25 cellular contexts compared by ENCODE assay signal in genomic region chr1:47385020-47385419, GRCh38. TPM values are rescaled to one million over a fixed set of nuclear protein-coding genes. Genes with fewer than 3 reads are reported as not detected.
DNase-seq lines count a peak whose midpoint lies in the region; ATAC-seq, FAIRE-seq and TF ChIP-seq lines count a peak whose summit lies in the region.
"Had no signal": no experiment of that assay in that cellular context is flagged by ENCODE, and none has a peak within 500 bp of the region (broad histone marks: within the 10 kb centered on the region; RNA-seq: fewer than 3 reads in every experiment).

No MANE protein-coding gene starts in this region.

- FAIRE-seq in HepG2 (lab: Jason Lieb, UNC) (no peak), K562 (lab: Jason Lieb, UNC) (no peak)
- FAIRE-seq: A204.1, D721Med, G401.6, GM12891, GM19239 had no signal

- H3K9ac ChIP-seq in HepG2 (ENCODE audit: insufficient read depth, low read depth, low read length) = no peak overlapping the region
- H3K9ac ChIP-seq in K562 (ENCODE audit: insufficient read depth in 1 of 2, low read depth in 2 of 2, low read length in 2 of 2) = no peak overlapping the region
- H3K9ac ChIP-seq: BLaER1 had no signal

- H3K9me1 ChIP-seq in K562 (ENCODE audit: control insufficient read depth, insufficient read depth, low read length) = no peaks in the 10 kb centered on the region

- POLR2A ChIA-PET in HepG2 (lab: Yijun Ruan, JAX) (no interaction called here), K562 (lab: Yijun Ruan, JAX) (interaction anchor here (2.5 kb wide), 1 partner anchor 11 kb away, joined by 5 read pairs; no protein-coding TSS in a partner anchor), HEK293T (lab: Yijun Ruan, JAX) (no interaction called here)

- H3K27ac Mint-ChIP-seq in endothelial cell (ENCODE audit: unreplicated experiment) = peak overlapping the region; percentile 30
- H3K27ac Mint-ChIP-seq: CD14-positive monocyte; CD4-positive, alpha-beta T cell; CD8-positive, alpha-beta T cell had no signal

- H3K4me1 ChIP-seq in HepG2 (ENCODE audit: insufficient read depth, low read length) (peaks cover 70% of the 10 kb centered on the region), right lobe of liver (peaks cover 0 to 5% (median 0%) of the 10 kb centered on the region in 4 donors), K562 (replicated peaks in 1 of 2; ENCODE audit: control insufficient read depth in 2 of 2, insufficient read depth in 2 of 2, low read length in 2 of 2) (peaks cover 0 to 17% of the 10 kb centered on the region in 2 experiments; a peak in 3 of 5 replicates)
- H3K4me1 ChIP-seq: BE2C, BLaER1 had no signal

- H3K9me3 Mint-ChIP-seq in endothelial cell (ENCODE audit: unreplicated experiment) = no peaks in the 10 kb centered on the region
- H3K9me3 Mint-ChIP-seq: CD14-positive monocyte; CD4-positive, alpha-beta T cell; CD8-positive, alpha-beta T cell had no signal

- H2AFZ ChIP-seq in HepG2 (ENCODE audit: low read length) = no peak overlapping the region
- H2AFZ ChIP-seq in K562 (ENCODE audit: low read depth, low read length) = no peak overlapping the region

- H3K4me2 ChIP-seq in HepG2 (ENCODE audit: low read depth, low read length) (no peak overlapping the region), K562 (ENCODE audit: insufficient read depth, low read length) (no peak overlapping the region)
- H3K4me2 ChIP-seq: BLaER1 had no signal

- WGBS in HepG2 (ENCODE audit: low lambda C conversion rate) = 64% methylated on average over 6 of the region's 6 CpGs
- 69% methylated on average over 3 of the region's 6 CpGs for WGBS in right lobe of liver (ENCODE audit: insufficient coverage, low coverage, low lambda C conversion rate, missing lambda C conversion rate)
- 86% methylated on average over 6 of the region's 6 CpGs for WGBS in K562 (ENCODE audit: insufficient coverage, low coverage, missing lambda C conversion rate)

- H3K4me3 Mint-ChIP-seq in endothelial cell (ENCODE audit: unreplicated experiment) = no peak overlapping the region
- H3K4me3 Mint-ChIP-seq: CD14-positive monocyte; CD4-positive, alpha-beta T cell; CD8-positive, alpha-beta T cell had no signal

- H3K79me2 ChIP-seq in HepG2 (ENCODE audit: insufficient read depth, low read length) (no peaks in the 10 kb centered on the region), K562 (ENCODE audit: control insufficient read depth, insufficient read depth, low read length) (no peaks in the 10 kb centered on the region; the same call in 2 of the 3 replicates)

- H3K27me3 ChIP-seq in HepG2 (ENCODE audit: control insufficient read depth in 1 of 2, insufficient read depth in 2 of 2, low read length in 2 of 2) (no peaks in the 10 kb centered on the region), right lobe of liver (no peaks in the 10 kb centered on the region), K562 (ENCODE audit: control insufficient read depth in 2 of 2, insufficient read depth in 2 of 2, low read length in 2 of 2) (no peaks in the 10 kb centered on the region)
- H3K27me3 ChIP-seq: BE2C, BLaER1 had no signal

- no peak for DNase-seq in HepG2 (ENCODE audit: low spot score)
- no peak for DNase-seq in right lobe of liver
- no peak for DNase-seq in K562 (ENCODE audit: extremely low read depth in 1 of 4, low spot score in 3 of 4)
- no peak for DNase-seq in endothelial cell (ENCODE audit: low spot score)
- no peak for DNase-seq in ureter (ENCODE audit: low spot score)
- no peak for DNase-seq in HEK293T (ENCODE audit: extremely low spot score)
- DNase-seq: 8988T; ACHN; BE2C; C1 segment of cervical spinal cord; Caco-2; Calu3; CD4-positive, alpha-beta T cell; CD8-positive, alpha-beta T cell; DMS79 treated with DMSO at 0.1 percent for 48 hours; GF-D8 had no signal

- intact Hi-C loops in HepG2 (cut with micrococcal nuclease; ENCODE audit: unreplicated experiment) = loop anchor here (5.0 kb wide), 1 partner anchor 342 kb away; no protein-coding TSS in a partner anchor
- intact Hi-C loops in right lobe of liver (cut with DNase I) = no loop called here
- intact Hi-C loops in K562 (cut with micrococcal nuclease) = loop anchor here (5.0 kb wide), 1 partner anchor 208 kb away; no protein-coding TSS in a partner anchor

- H4K20me1 ChIP-seq in HepG2 (ENCODE audit: insufficient read depth, low read length) (no peaks in the 10 kb centered on the region), K562 (replicated peaks; ENCODE audit: control insufficient read depth, insufficient read depth, low read length) (peaks cover 6% of the 10 kb centered on the region)
- H4K20me1 ChIP-seq: BLaER1 had no signal

- TF ChIP-seq CTCF in HepG2 (CRISPR knock-in tag; IDR thresholded peaks at IDR 0.05) = no peak
- no peak for TF ChIP-seq CTCF in right lobe of liver (IDR thresholded peaks at IDR 0.05)
- no peak for TF ChIP-seq CTCF in K562 (IDR thresholded peaks at IDR 0.05 in 2 of 3, conservative IDR thresholded peaks at IDR 0.05 in 1 of 3; ENCODE audit: insufficient read depth in 2 of 3, low read depth in 1 of 3, low read length in 3 of 3)
- no peak for TF ChIP-seq CTCF in endothelial cell (IDR thresholded peaks at IDR 0.05; ENCODE audit: unreplicated experiment)

- TF ChIP-seq EP300 in HepG2 (IDR thresholded peaks at IDR 0.05; ENCODE audit: low read depth in 2 of 2, low read length in 2 of 2) = no peak
- TF ChIP-seq EP300 in HepG2 (CRISPR knock-in tag; IDR thresholded peaks at IDR 0.05; ENCODE audit: borderline replicate concordance) = no peak
- TF ChIP-seq EP300 in K562 (IDR thresholded peaks at IDR 0.05; ENCODE audit: low read length) = no peak

- H3K9me3 ChIP-seq in HepG2 (ENCODE audit: low read length) (no peaks in the 10 kb centered on the region), right lobe of liver (no peaks in the 10 kb centered on the region), K562 (replicated peaks; ENCODE audit: control insufficient read depth, insufficient read depth, low read depth, low read length) (no peaks in the 10 kb centered on the region)
- H3K9me3 ChIP-seq: BE2C, BLaER1 had no signal

- in situ Hi-C loops in HepG2 (cut with HindIII; ENCODE audit: extremely low pct_ligation_motif_present, low pct_unique_long_range_greater_than_20kb) = loop anchor here (5.0 kb wide), 1 partner anchor 37 kb away; no protein-coding TSS in a partner anchor
- in situ Hi-C loops in K562 (cut with MboI) = no loop called here

- H3K36me3 Mint-ChIP-seq in endothelial cell (ENCODE audit: low read depth, unreplicated experiment) = peaks cover 5% of the 10 kb centered on the region

- TF ChIP-seq RAD21 in HepG2 (CRISPR knock-in tag; IDR thresholded peaks at IDR 0.05) = no peak
- no peak for TF ChIP-seq RAD21 in K562 (CRISPR knock-in tag; conservative IDR thresholded peaks at IDR 0.05 in 1 of 2, IDR thresholded peaks at IDR 0.05 in 1 of 2)

- H3K36me3 ChIP-seq in HepG2 (replicated peaks in 1 of 2; ENCODE audit: control insufficient read depth in 1 of 2, insufficient read depth in 2 of 2, low read length in 2 of 2) (no peaks in the 10 kb centered on the region), right lobe of liver (no peaks in the 10 kb centered on the region), K562 (ENCODE audit: control insufficient read depth, insufficient read depth, low read length) (peaks cover 26% of the 10 kb centered on the region)
- H3K36me3 ChIP-seq: BE2C had no signal

- BruUV-seq in HepG2 (replicated peaks; lab: Mats Ljungman, UMichigan) (no TSS peak), K562 (replicated peaks; lab: Mats Ljungman, UMichigan) (no TSS peak)

- H3K27ac ChIP-seq in HepG2 (ENCODE audit: extremely low read length, insufficient read depth, low read length) = no peak overlapping the region
- no peak overlapping the region for H3K27ac ChIP-seq in right lobe of liver
- H3K27ac ChIP-seq in K562 (ENCODE audit: extremely low read depth, low read depth, low read length) = no peak overlapping the region
- H3K27ac ChIP-seq: BLaER1 had no signal

- H3K27me3 Mint-ChIP-seq in endothelial cell (ENCODE audit: unreplicated experiment) = peaks cover 5% of the 10 kb centered on the region
- H3K27me3 Mint-ChIP-seq: CD4-positive, alpha-beta T cell had no signal

- no peak for TF ChIP-seq POLR2A in HepG2 (IDR thresholded peaks at IDR 0.05; ENCODE audit: insufficient read depth in 1 of 2, low read depth in 2 of 2, low read length in 2 of 2)
- TF ChIP-seq POLR2A in right lobe of liver (IDR thresholded peaks at IDR 0.05) = no peak
- no peak for TF ChIP-seq POLR2A in K562 (conservative IDR thresholded peaks at IDR 0.05)

- ATAC-seq in HepG2 (no peak), right lobe of liver (no peak), K562 (no peak)
- ATAC-seq: CD8-positive, alpha-beta T cell had no signal

- H3K4me3 ChIP-seq in HepG2 (replicated peaks in 1 of 3; ENCODE audit: insufficient read depth in 1 of 3, low read depth in 2 of 3, low read length in 3 of 3) (no peak overlapping the region), right lobe of liver (no peak overlapping the region), K562 (no peak overlapping the region)
- H3K4me3 ChIP-seq: BLaER1 had no signal

- peaks cover 3% of the 10 kb centered on the region for H3K4me1 Mint-ChIP-seq in endothelial cell (ENCODE audit: unreplicated experiment)
- H3K4me1 Mint-ChIP-seq: CD14-positive monocyte had no signal

- CTCF ChIA-PET in HepG2 (lab: Yijun Ruan, JAX; ENCODE audit: low intra/inter-chr PET ratio, low total read pairs) (no interaction called here), K562 (lab: Yijun Ruan, JAX; ENCODE audit: low intra/inter-chr PET ratio) (interaction anchor here (0.7 kb wide), 1 partner anchor 45 kb away, joined by 4 read pairs; no protein-coding TSS in a partner anchor), HEK293T (lab: Yijun Ruan, JAX) (no interaction called here)

RNA-seq across cellular contexts. Expression of gene FOXE3, which starts 31.1 kb away (rescaled TPM):
- total RNA-seq in HepG2 (2016; rRNA removed; fragmentation: Illumina TruSeq; extraction: Trizol) = not detected in 2 replicates
- total RNA-seq in HepG2 (2016; cell fraction: cytosol; rRNA removed; fragmentation: Illumina TruSeq; extraction: Trizol; ENCODE audit: low read depth) = not detected in 2 replicates
- not detected in 2 replicates for total RNA-seq in HepG2 (2016; cell fraction: insoluble cytoplasmic fraction; rRNA removed; fragmentation: Illumina TruSeq; extraction: Trizol)
- not detected in 2 replicates for total RNA-seq in HepG2 (2016; cell fraction: membrane; rRNA removed; fragmentation: Illumina TruSeq; extraction: Trizol)
- total RNA-seq in HepG2 (2016; cell fraction: nucleus; rRNA removed; fragmentation: Illumina TruSeq; extraction: Trizol) = not detected in 2 replicates
- not detected in 2 replicates for polyA plus RNA-seq in HepG2 (2011; rRNA removed)
- polyA plus RNA-seq in HepG2 (2011; cell fraction: cytosol; rRNA removed) = not detected in 2 replicates
- polyA plus RNA-seq in HepG2 (2011; cell fraction: nucleus; rRNA removed) = not detected in 2 replicates
- polyA plus RNA-seq in HepG2 (2012) = not detected in 2 replicates
- polyA plus RNA-seq in HepG2 (2016; cell fraction: cytosol; fragmentation: Illumina TruSeq; extraction: Trizol; ENCODE audit: low read depth) = not detected in 2 replicates
- not detected in 2 replicates for polyA plus RNA-seq in HepG2 (2016; cell fraction: insoluble cytoplasmic fraction; fragmentation: Illumina TruSeq; extraction: Trizol; ENCODE audit: low read depth)
- not detected in 2 replicates for polyA plus RNA-seq in HepG2 (2016; cell fraction: membrane; fragmentation: Illumina TruSeq; extraction: Trizol; ENCODE audit: low read depth)
- not detected in 2 replicates for polyA plus RNA-seq in HepG2 (2016; cell fraction: nucleus; fragmentation: Illumina TruSeq; extraction: Trizol; ENCODE audit: insufficient read depth, low read depth)
- not detected in 2 replicates for polyA minus RNA-seq in HepG2 (2011; rRNA and poly(A)+ RNA removed; ENCODE audit: low replicate concordance)
- polyA minus RNA-seq in HepG2 (2011; cell fraction: cytosol; rRNA and poly(A)+ RNA removed) = not detected in 2 replicates
- not detected in 2 replicates for polyA minus RNA-seq in HepG2 (2011; cell fraction: nucleus; rRNA and poly(A)+ RNA removed)
- total RNA-seq in right lobe of liver = not detected
- not detected in 2 replicates for total RNA-seq in K562 (2011; cell fraction: chromatin; rRNA removed; ENCODE audit: low replicate concordance)
- total RNA-seq in K562 (2011; cell fraction: nucleolus; rRNA removed) = not detected in 2 replicates
- total RNA-seq in K562 (2011; cell fraction: nucleoplasm; rRNA removed) = not detected in 2 replicates
- total RNA-seq in K562 (2014; rRNA removed) = not detected in 2 replicates
- not detected in 2 replicates for total RNA-seq in K562 (2014; rRNA removed; fragmentation: Illumina TruSeq; extraction: Trizol)
- total RNA-seq in K562 (2015; rRNA removed; fragmentation: Illumina TruSeq; extraction: Trizol) = not detected in 2 replicates
- total RNA-seq in K562 (2021) = not detected in 2 replicates
- not detected in 2 replicates for polyA plus RNA-seq in K562 (2011; rRNA removed)
- polyA plus RNA-seq in K562 (2011; cell fraction: cytosol; rRNA removed) = not detected in 2 replicates
- polyA plus RNA-seq in K562 (2011; cell fraction: nucleus; rRNA removed) = 0.10 TPM in 1 of 2 replicates, not detected in the other
- 0.04 TPM in 1 of 2 replicates, not detected in the other for polyA plus RNA-seq in K562 (2012)
- polyA plus RNA-seq in K562 (2014; fragmentation: Illumina TruSeq; extraction: Trizol) = not detected in 2 replicates
- not detected for polyA plus RNA-seq in K562 (2014; fragmentation: Nextera tagmentation; extraction: Ambion mirVana)
- polyA plus RNA-seq in K562 (2014; rRNA removed) = not detected in 2 replicates
- not detected in 2 replicates for polyA minus RNA-seq in K562 (2011; rRNA and poly(A)+ RNA removed)
- not detected in 2 replicates for polyA minus RNA-seq in K562 (2011; cell fraction: cytosol; rRNA and poly(A)+ RNA removed)
- not detected in 2 replicates for polyA minus RNA-seq in K562 (2011; cell fraction: nucleus; rRNA and poly(A)+ RNA removed)
- total RNA-seq in endothelial cell (ENCODE audit: unreplicated experiment) = not detected
- total RNA-seq in ureter = not detected
- total RNA-seq: A673; Caco-2; Calu3; CD4-positive, alpha-beta T cell; CD8-positive, alpha-beta T cell had no signal
- polyA plus RNA-seq: AG04450, CD14-positive monocyte had no signal

RNA-seq across cellular contexts. Expression of gene CMPK1, which starts 51.4 kb away (rescaled TPM):
- total RNA-seq in HepG2 (2016; rRNA removed; fragmentation: Illumina TruSeq; extraction: Trizol) (92.0 and 134 TPM in 2 replicates), right lobe of liver (100 to 1,000 TPM; 101 to 160 (median 133) TPM), K562 (2014; rRNA removed) (107 TPM in 2 replicates), K562 (2014; rRNA removed; fragmentation: Illumina TruSeq; extraction: Trizol) (197 and 229 TPM in 2 replicates), K562 (2015; rRNA removed; fragmentation: Illumina TruSeq; extraction: Trizol) (175 and 194 TPM in 2 replicates), K562 (2021) (164 and 165 TPM in 2 replicates), endothelial cell (ENCODE audit: unreplicated experiment) (53.4 TPM), ureter (77.5 TPM)
- total RNA-seq in HepG2 (2016; cell fraction: cytosol; rRNA removed; fragmentation: Illumina TruSeq; extraction: Trizol; ENCODE audit: low read depth) = 33.7 and 40.2 TPM in 2 replicates
- total RNA-seq in HepG2 (2016; cell fraction: insoluble cytoplasmic fraction; rRNA removed; fragmentation: Illumina TruSeq; extraction: Trizol) = 91.0 and 135 TPM in 2 replicates
- 89.3 and 112 TPM in 2 replicates for total RNA-seq in HepG2 (2016; cell fraction: membrane; rRNA removed; fragmentation: Illumina TruSeq; extraction: Trizol)
- total RNA-seq in HepG2 (2016; cell fraction: nucleus; rRNA removed; fragmentation: Illumina TruSeq; extraction: Trizol) = 51.7 and 54.2 TPM in 2 replicates
- polyA plus RNA-seq in HepG2 (2011; rRNA removed) (26.7 and 38.3 TPM in 2 replicates), K562 (2011; rRNA removed) (70.2 and 89.2 TPM in 2 replicates), K562 (2014; fragmentation: Illumina TruSeq; extraction: Trizol) (169 and 179 TPM in 2 replicates), K562 (2014; fragmentation: Nextera tagmentation; extraction: Ambion mirVana) (10 to 100 TPM; 54.5 to 67.3 TPM), K562 (2014; rRNA removed) (116 and 126 TPM in 2 replicates)
- polyA plus RNA-seq in HepG2 (2011; cell fraction: cytosol; rRNA removed) = 13.3 and 21.6 TPM in 2 replicates
- polyA plus RNA-seq in HepG2 (2011; cell fraction: nucleus; rRNA removed) = 5.0 and 9.2 TPM in 2 replicates
- polyA plus RNA-seq in HepG2 (2012) = 71.2 and 92.2 TPM in 2 replicates
- polyA plus RNA-seq in HepG2 (2016; cell fraction: cytosol; fragmentation: Illumina TruSeq; extraction: Trizol; ENCODE audit: low read depth) = 59.4 and 61.0 TPM in 2 replicates
- polyA plus RNA-seq in HepG2 (2016; cell fraction: insoluble cytoplasmic fraction; fragmentation: Illumina TruSeq; extraction: Trizol; ENCODE audit: low read depth) = 147 and 152 TPM in 2 replicates
- 101 and 114 TPM in 2 replicates for polyA plus RNA-seq in HepG2 (2016; cell fraction: membrane; fragmentation: Illumina TruSeq; extraction: Trizol; ENCODE audit: low read depth)
- 63.3 and 71.3 TPM in 2 replicates for polyA plus RNA-seq in HepG2 (2016; cell fraction: nucleus; fragmentation: Illumina TruSeq; extraction: Trizol; ENCODE audit: insufficient read depth, low read depth)
- polyA minus RNA-seq in HepG2 (2011; rRNA and poly(A)+ RNA removed; ENCODE audit: low replicate concordance) = 7.4 and 16.8 TPM in 2 replicates
- 46.4 and 47.8 TPM in 2 replicates for polyA minus RNA-seq in HepG2 (2011; cell fraction: cytosol; rRNA and poly(A)+ RNA removed)
- polyA minus RNA-seq in HepG2 (2011; cell fraction: nucleus; rRNA and poly(A)+ RNA removed) = 21.9 and 24.1 TPM in 2 replicates
- 15.9 and 61.9 TPM in 2 replicates for total RNA-seq in K562 (2011; cell fraction: chromatin; rRNA removed; ENCODE audit: low replicate concordance)
- total RNA-seq in K562 (2011; cell fraction: nucleolus; rRNA removed) = 11.5 and 12.6 TPM in 2 replicates
- total RNA-seq in K562 (2011; cell fraction: nucleoplasm; rRNA removed) = 42.5 and 72.0 TPM in 2 replicates
- polyA plus RNA-seq in K562 (2011; cell fraction: cytosol; rRNA removed) = 15.0 and 29.0 TPM in 2 replicates
- polyA plus RNA-seq in K562 (2011; cell fraction: nucleus; rRNA removed) = 9.9 and 19.2 TPM in 2 replicates
- 117 and 148 TPM in 2 replicates for polyA plus RNA-seq in K562 (2012)
- polyA minus RNA-seq in K562 (2011; rRNA and poly(A)+ RNA removed) = 92.8 and 128 TPM in 2 replicates
- 72.8 and 77.2 TPM in 2 replicates for polyA minus RNA-seq in K562 (2011; cell fraction: cytosol; rRNA and poly(A)+ RNA removed)
- polyA minus RNA-seq in K562 (2011; cell fraction: nucleus; rRNA and poly(A)+ RNA removed) = 10.1 and 20.4 TPM in 2 replicates

RNA-seq across cellular contexts. Expression of gene FOXD2, which starts 52.8 kb away (rescaled TPM):
- total RNA-seq in HepG2 (2016; rRNA removed; fragmentation: Illumina TruSeq; extraction: Trizol) (0.07 and 0.09 TPM in 2 replicates), right lobe of liver (under 1 TPM; 0.25 to 0.86 (median 0.41) TPM), K562 (2014; rRNA removed) (1.2 TPM in 2 replicates), K562 (2014; rRNA removed; fragmentation: Illumina TruSeq; extraction: Trizol) (0.22 and 0.26 TPM in 2 replicates), K562 (2015; rRNA removed; fragmentation: Illumina TruSeq; extraction: Trizol) (0.26 and 0.33 TPM in 2 replicates), K562 (2021) (0.86 and 1.2 TPM in 2 replicates), endothelial cell (ENCODE audit: unreplicated experiment) (0.15 TPM), ureter (0.34 TPM)
- total RNA-seq in HepG2 (2016; cell fraction: cytosol; rRNA removed; fragmentation: Illumina TruSeq; extraction: Trizol; ENCODE audit: low read depth) = 0.09 TPM in 1 of 2 replicates, not detected in the other
- total RNA-seq in HepG2 (2016; cell fraction: insoluble cytoplasmic fraction; rRNA removed; fragmentation: Illumina TruSeq; extraction: Trizol) = 0.04 and 0.09 TPM in 2 replicates
- 0.09 and 0.10 TPM in 2 replicates for total RNA-seq in HepG2 (2016; cell fraction: membrane; rRNA removed; fragmentation: Illumina TruSeq; extraction: Trizol)
- total RNA-seq in HepG2 (2016; cell fraction: nucleus; rRNA removed; fragmentation: Illumina TruSeq; extraction: Trizol) = 0.06 TPM in 1 of 2 replicates, not detected in the other
- polyA plus RNA-seq in HepG2 (2011; rRNA removed) (0.01 and 0.03 TPM in 2 replicates), K562 (2011; rRNA removed) (0.15 and 0.27 TPM in 2 replicates), K562 (2014; fragmentation: Illumina TruSeq; extraction: Trizol) (0.19 and 0.22 TPM in 2 replicates), K562 (2014; fragmentation: Nextera tagmentation; extraction: Ambion mirVana) (under 1 TPM; 0.06 to 0.07 TPM), K562 (2014; rRNA removed) (0.46 and 0.53 TPM in 2 replicates)
- 0.03 and 0.04 TPM in 2 replicates for polyA plus RNA-seq in HepG2 (2011; cell fraction: cytosol; rRNA removed)
- polyA plus RNA-seq in HepG2 (2011; cell fraction: nucleus; rRNA removed) = 0.03 and 0.10 TPM in 2 replicates
- polyA plus RNA-seq in HepG2 (2012) = 0.29 and 0.32 TPM in 2 replicates
- polyA plus RNA-seq in HepG2 (2016; cell fraction: cytosol; fragmentation: Illumina TruSeq; extraction: Trizol; ENCODE audit: low read depth) = 0.02 TPM in 1 of 2 replicates, not detected in the other
- polyA plus RNA-seq in HepG2 (2016; cell fraction: insoluble cytoplasmic fraction; fragmentation: Illumina TruSeq; extraction: Trizol; ENCODE audit: low read depth) = 0.05 and 0.13 TPM in 2 replicates
- polyA plus RNA-seq in HepG2 (2016; cell fraction: membrane; fragmentation: Illumina TruSeq; extraction: Trizol; ENCODE audit: low read depth) = not detected in 2 replicates
- polyA plus RNA-seq in HepG2 (2016; cell fraction: nucleus; fragmentation: Illumina TruSeq; extraction: Trizol; ENCODE audit: insufficient read depth, low read depth) = 0.09 TPM in 1 of 2 replicates, not detected in the other
- 0.23 TPM in 1 of 2 replicates, not detected in the other for polyA minus RNA-seq in HepG2 (2011; rRNA and poly(A)+ RNA removed; ENCODE audit: low replicate concordance)
- not detected in 2 replicates for polyA minus RNA-seq in HepG2 (2011; cell fraction: cytosol; rRNA and poly(A)+ RNA removed)
- 0.12 TPM in 1 of 2 replicates, not detected in the other for polyA minus RNA-seq in HepG2 (2011; cell fraction: nucleus; rRNA and poly(A)+ RNA removed)
- 0.46 and 0.93 TPM in 2 replicates for total RNA-seq in K562 (2011; cell fraction: chromatin; rRNA removed; ENCODE audit: low replicate concordance)
- 1.2 TPM in 2 replicates for total RNA-seq in K562 (2011; cell fraction: nucleolus; rRNA removed)
- 0.66 and 0.84 TPM in 2 replicates for total RNA-seq in K562 (2011; cell fraction: nucleoplasm; rRNA removed)
- 0.19 and 0.52 TPM in 2 replicates for polyA plus RNA-seq in K562 (2011; cell fraction: cytosol; rRNA removed)
- 0.79 and 1.2 TPM in 2 replicates for polyA plus RNA-seq in K562 (2011; cell fraction: nucleus; rRNA removed)
- polyA plus RNA-seq in K562 (2012) = 1.7 and 2.8 TPM in 2 replicates
- polyA minus RNA-seq in K562 (2011; rRNA and poly(A)+ RNA removed) = 0.12 and 0.14 TPM in 2 replicates
- 0.29 and 0.64 TPM in 2 replicates for polyA minus RNA-seq in K562 (2011; cell fraction: cytosol; rRNA and poly(A)+ RNA removed)
- 0.67 and 1.00 TPM in 2 replicates for polyA minus RNA-seq in K562 (2011; cell fraction: nucleus; rRNA and poly(A)+ RNA removed)
- polyA plus RNA-seq: AG04450 had no signal

Comparison
In these comparisons a context has a peak if more than half of its experiments do, and no peak if none do; other contexts are left out.
1. intact Hi-C loops: an anchor here in HepG2 (5.0 kb wide) and K562 (5.0 kb wide); none called in right lobe of liver.